Comparison of ENCODE assay signal across 1 cellular context in the genomic region with DNA sequence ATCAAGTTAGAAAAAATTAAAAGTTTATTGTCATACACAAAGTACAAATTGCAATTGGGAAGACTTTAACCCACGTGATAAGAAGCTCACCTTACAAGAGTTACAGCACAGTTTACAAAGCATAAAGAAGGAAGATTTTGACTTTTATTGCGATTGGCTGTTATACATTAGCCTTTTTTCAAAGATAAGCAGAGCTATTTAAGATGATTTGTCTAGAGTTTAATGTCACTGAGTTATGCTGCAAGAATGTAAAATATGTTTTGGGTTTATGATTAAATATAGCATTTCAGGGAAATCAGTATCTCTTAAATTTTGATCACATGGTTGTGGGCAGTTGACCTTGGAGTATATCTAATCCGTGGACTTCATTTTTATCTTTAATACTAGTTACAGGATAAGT.
TF ChIP-seq lines count a peak whose summit lies in the region.

No MANE protein-coding gene starts in this region.

TF ChIP-seq in GM23338, 12 proteins besides CTCF, POLR2A, EP300 and RAD21 (continued from another document):
- TF ChIP-seq ZNF331 (CRISPR knock-in tag; IDR thresholded peaks at IDR 0.05; ENCODE audit: low read depth) = no peak
